20 cellular contexts compared by ENCODE assay signal in the genomic region with DNA sequence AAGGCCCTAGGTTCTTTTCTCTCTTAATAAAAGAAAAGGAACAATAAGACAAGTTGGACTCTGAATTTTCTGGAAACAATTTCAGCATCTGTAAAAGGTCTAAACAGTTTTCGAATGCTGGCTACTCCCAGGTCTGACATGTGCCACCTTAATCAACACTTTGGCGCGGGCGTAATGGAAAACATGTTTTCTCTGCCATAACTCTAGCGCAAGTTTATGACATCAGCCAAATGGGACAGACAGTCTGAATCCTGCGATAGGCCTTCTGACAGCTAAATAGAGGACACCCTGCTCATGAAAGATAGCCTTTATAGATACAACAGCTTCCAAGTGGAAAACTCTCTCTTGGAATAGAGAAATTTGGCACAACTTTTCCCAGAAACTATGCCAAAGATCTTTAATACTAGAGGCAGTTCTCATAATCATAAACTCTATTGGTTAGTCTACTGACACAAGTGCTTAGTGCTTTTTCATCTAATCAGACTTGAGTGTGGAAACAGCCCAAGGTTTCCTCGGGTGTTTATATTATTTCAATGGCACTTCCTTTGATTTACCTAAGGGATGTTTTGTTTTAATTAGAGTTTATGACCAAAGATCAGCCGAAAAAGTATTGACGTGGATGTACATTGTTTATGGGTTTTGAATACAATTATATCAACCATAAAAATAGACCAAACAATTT.
DNase-seq lines count a peak whose midpoint lies in the region; ATAC-seq and TF ChIP-seq lines count a peak whose summit lies in the region.
"Had no signal": no experiment of that assay in that cellular context is flagged by ENCODE, and none has a peak within 500 bp of the region (broad histone marks: within the 10 kb centered on the region; RNA-seq: fewer than 3 reads in every experiment).

No MANE protein-coding gene starts in this region.

- H3K4me2 ChIP-seq in SK-N-SH (no peak overlapping the region), MM.1S (ENCODE audit: low read depth, low read length) (no peak overlapping the region)

- TF ChIP-seq CTCF in VCaP (conservative IDR thresholded peaks at IDR 0.05) (no peak), fibroblast of villous mesenchyme (IDR thresholded peaks at IDR 0.05; ENCODE audit: insufficient read depth, low read depth, low read length) (no peak), suprapubic skin (IDR thresholded peaks at IDR 0.05) (no peak), SK-N-SH (IDR thresholded peaks at IDR 0.05) (no peak), WTC11 (IDR thresholded peaks at IDR 0.05) (no peak), MM.1S (IDR thresholded peaks at IDR 0.05; ENCODE audit: low read length) (no peak)

- H4K20me1 ChIP-seq in SK-N-SH (ENCODE audit: insufficient read depth) (no peaks in the 10 kb centered on the region), MM.1S (ENCODE audit: insufficient read depth, low read length) (no peaks in the 10 kb centered on the region)

- no peak overlapping the region for H3K4me3 Mint-ChIP-seq in WTC11
- H3K4me3 Mint-ChIP-seq in CD4-positive, alpha-beta memory T cell: no peak overlapping the region
- H3K4me3 Mint-ChIP-seq: activated T-helper 1 cell treated with anti-CD3 and anti-CD28 coated beads, Interleukin-12 subunit alpha, Interleukin-12 subunit beta, Interleukin-2, Interleukin-4 antibody, amounts not matched to agents 30 ng/mL and 10 ng/mL and 1 ng/mL, durations not matched to agents 14 hours and 24 hours and 36 hours had no signal

- no peaks in the 10 kb centered on the region for H3K27me3 ChIP-seq in suprapubic skin
- no peaks in the 10 kb centered on the region for H3K27me3 ChIP-seq in SK-N-SH (ENCODE audit: insufficient read depth)
- no peaks in the 10 kb centered on the region for H3K27me3 ChIP-seq in MM.1S (replicated peaks; ENCODE audit: insufficient read depth, low read length)
- no peaks in the 10 kb centered on the region for H3K27me3 ChIP-seq in CD4-positive, alpha-beta memory T cell (ENCODE audit: insufficient read depth, low read length)

- TF ChIP-seq RAD21 in SK-N-SH (IDR thresholded peaks at IDR 0.05; ENCODE audit: low read length): no peak

- H3K79me2 ChIP-seq in SK-N-SH (ENCODE audit: insufficient read depth) (no peaks in the 10 kb centered on the region), MM.1S (ENCODE audit: low read length) (no peaks in the 10 kb centered on the region)

- TF ChIP-seq EP300 in suprapubic skin (IDR thresholded peaks at IDR 0.05) (no peak), SK-N-SH (IDR thresholded peaks at IDR 0.05; ENCODE audit: borderline replicate concordance in 1 of 2, low read depth in 1 of 2, low read length in 1 of 2) (no peak)

- H3K4me3 ChIP-seq in fibroblast of villous mesenchyme (ENCODE audit: low read depth, low read length) (no peak overlapping the region), suprapubic skin (no peak overlapping the region), SK-N-SH (ENCODE audit: low read depth in 2 of 2, low read length in 1 of 2) (no peak overlapping the region), MM.1S (ENCODE audit: low read length) (no peak overlapping the region)
- H3K4me3 ChIP-seq in CD4-positive, alpha-beta memory T cell (ENCODE audit: low read length in 2 of 2): no peak overlapping the region
- H3K4me3 ChIP-seq: prostate gland had no signal

- WGBS in suprapubic skin: 55% methylated on average over 9 of the region's 9 CpGs
- 94% methylated on average over 9 of the region's 9 CpGs for WGBS in SK-N-SH (ENCODE audit: low lambda C conversion rate)

- H3K36me3 ChIP-seq in suprapubic skin (no peaks in the 10 kb centered on the region), SK-N-SH (replicated peaks in 1 of 2; ENCODE audit: control insufficient read depth in 1 of 2, insufficient read depth in 2 of 2, low read length in 1 of 2) (no peaks in the 10 kb centered on the region), MM.1S (replicated peaks; ENCODE audit: insufficient read depth, low read length) (no peaks in the 10 kb centered on the region)
- no peaks in the 10 kb centered on the region for H3K36me3 ChIP-seq in CD4-positive, alpha-beta memory T cell (ENCODE audit: insufficient read depth, low read length)
- H3K36me3 ChIP-seq: prostate gland had no signal

- no peak for TF ChIP-seq POLR2A in suprapubic skin (IDR thresholded peaks at IDR 0.05)

- H3K4me1 ChIP-seq in suprapubic skin (peaks cover 6% of the 10 kb centered on the region), SK-N-SH (ENCODE audit: control insufficient read depth in 1 of 2, insufficient read depth in 2 of 2, low read depth in 1 of 2, low read length in 1 of 2) (no peaks in the 10 kb centered on the region; a peak in 1 of 4 replicates), MM.1S (ENCODE audit: low read length) (peaks cover 11% of the 10 kb centered on the region; the same call in 1 of the 2 replicates)
- no peaks in the 10 kb centered on the region for H3K4me1 ChIP-seq in CD4-positive, alpha-beta memory T cell (ENCODE audit: insufficient read depth, low read length)
- H3K4me1 ChIP-seq: prostate gland had no signal

- peak overlapping the region; percentile 33; the same call in 1 of the 2 replicates for H3K27ac ChIP-seq in VCaP
- H3K27ac ChIP-seq in suprapubic skin: peak overlapping the region; percentile 56
- H3K27ac ChIP-seq in SK-N-SH (ENCODE audit: low read depth in 2 of 2, low read length in 1 of 2): no peak overlapping the region
- no peak overlapping the region for H3K27ac ChIP-seq in MM.1S (ENCODE audit: low read length)
- H3K27ac ChIP-seq in CD4-positive, alpha-beta memory T cell (ENCODE audit: low read depth, low read length): no peak overlapping the region
- H3K27ac ChIP-seq: C4-2B had no signal

- no peaks in the 10 kb centered on the region for H3K36me3 Mint-ChIP-seq in WTC11
- no peaks in the 10 kb centered on the region for H3K36me3 Mint-ChIP-seq in CD4-positive, alpha-beta memory T cell
- H3K36me3 Mint-ChIP-seq: activated naive CD4-positive, alpha-beta T cell treated with anti-CD3 and anti-CD28 coated beads, Interleukin-2, amount 50 U/mL, for 72 hours; IgD-negative memory B cell had no signal

- H3K27ac Mint-ChIP-seq in WTC11: no peak overlapping the region
- no peak overlapping the region for H3K27ac Mint-ChIP-seq in CD4-positive, alpha-beta memory T cell
- H3K27ac Mint-ChIP-seq: activated naive CD4-positive, alpha-beta T cell treated with anti-CD3 and anti-CD28 coated beads, Interleukin-2, amount 50 U/mL, for 72 hours; activated T-helper 1 cell treated with anti-CD3 and anti-CD28 coated beads, Interleukin-12 subunit alpha, Interleukin-12 subunit beta, Interleukin-2, Interleukin-4 antibody, amounts not matched to agents 30 ng/mL and 10 ng/mL and 1 ng/mL, durations not matched to agents 14 hours and 24 hours and 36 hours; IgD-negative memory B cell had no signal

- H3K9ac ChIP-seq in SK-N-SH (no peak overlapping the region), MM.1S (ENCODE audit: low read length) (no peak overlapping the region)

- peaks cover 4% of the 10 kb centered on the region; the same call in 1 of the 2 replicates for H3K9me3 Mint-ChIP-seq in WTC11
- peaks cover 0 to 1% (median 0%) of the 10 kb centered on the region in 8 donors for H3K9me3 Mint-ChIP-seq in CD4-positive, alpha-beta memory T cell
- H3K9me3 Mint-ChIP-seq: activated T-helper 1 cell treated with anti-CD3 and anti-CD28 coated beads, Interleukin-12 subunit alpha, Interleukin-12 subunit beta, Interleukin-2, Interleukin-4 antibody, amounts not matched to agents 30 ng/mL and 10 ng/mL and 1 ng/mL, durations not matched to agents 14 hours and 24 hours and 36 hours; IgD-negative memory B cell had no signal

- H3K9me2 ChIP-seq in SK-N-SH (no peaks in the 10 kb centered on the region), MM.1S (replicated peaks; ENCODE audit: insufficient read depth, low read length) (no peaks in the 10 kb centered on the region)

- H2AFZ ChIP-seq in SK-N-SH (ENCODE audit: low read depth) (no peak overlapping the region), MM.1S (ENCODE audit: low read length) (no peak overlapping the region)

- POLR2A ChIA-PET in SK-N-SH (lab: Yijun Ruan, JAX): no interaction called here
- POLR2A ChIA-PET in WTC11 (lab: Charles Lee): no interaction called here
- POLR2A ChIA-PET in CD4-positive, alpha-beta memory T cell (lab: Charles Lee; ENCODE audit: partially characterized antibody): no interaction called here

- CTCF ChIA-PET in SK-N-SH (lab: Yijun Ruan, JAX) (no interaction called here), WTC11 (lab: Charles Lee) (no interaction called here)
- CTCF ChIA-PET in CD4-positive, alpha-beta memory T cell (lab: Charles Lee; ENCODE audit: partially characterized antibody): no interaction called here

- H3F3A ChIP-seq in SK-N-SH (replicated peaks; ENCODE audit: insufficient read depth) (no peaks in the 10 kb centered on the region), MM.1S (ENCODE audit: insufficient read depth, low read length) (no peaks in the 10 kb centered on the region)

- no peaks in the 10 kb centered on the region for H3K27me3 Mint-ChIP-seq in WTC11 (ENCODE audit: low read depth)
- H3K27me3 Mint-ChIP-seq in CD4-positive, alpha-beta memory T cell: peaks cover 0 to 3% of the 10 kb centered on the region in 2 donors
- H3K27me3 Mint-ChIP-seq: IgD-negative memory B cell had no signal

- H3K9me3 ChIP-seq in suprapubic skin (no peaks in the 10 kb centered on the region), SK-N-SH (no peaks in the 10 kb centered on the region), MM.1S (replicated peaks; ENCODE audit: insufficient read depth, low read length) (no peaks in the 10 kb centered on the region)
- no peaks in the 10 kb centered on the region for H3K9me3 ChIP-seq in CD4-positive, alpha-beta memory T cell (ENCODE audit: control insufficient read depth in 1 of 2, low read length in 2 of 2)
- H3K9me3 ChIP-seq: prostate gland had no signal

- DNase-seq in fibroblast of villous mesenchyme (ENCODE audit: low read depth): peak; percentile 16
- peak; percentile 35 to 76 for DNase-seq in lung microvascular endothelial cell (ENCODE audit: low read depth in 2 of 2)
- peak; percentile 74 to 81 for DNase-seq in suprapubic skin (ENCODE audit: low spot score in 2 of 2)
- no peak for DNase-seq in SK-N-SH
- no peak for DNase-seq in WTC11 (ENCODE audit: low spot score)
- no peak for DNase-seq in MM.1S
- DNase-seq in CD4-positive, alpha-beta memory T cell: no peak
- DNase-seq: ACHN; activated CD4-positive, alpha-beta T cell treated with anti-CD3 and anti-CD28 coated beads for 4 hours; DMS53; foreskin fibroblast; NCI-H1694; NCI-H2171 treated with DMSO at 0.1 percent for 48 hours; stimulated activated CD4-positive, alpha-beta T cell treated with anti-CD3 and anti-CD28 coated beads, Interleukin-4, amount 100 ng/mL, for 4 hours had no signal

- no peak for ATAC-seq in WTC11
- ATAC-seq: activated naive CD4-positive, alpha-beta T cell treated with anti-CD3 and anti-CD28 coated beads, Interleukin-2, amount 50 U/mL, for 72 hours had no signal

- intact Hi-C loops in CD4-positive, alpha-beta memory T cell (cut with micrococcal nuclease): no loop called here

- H3K4me1 Mint-ChIP-seq in WTC11: peaks cover 24% of the 10 kb centered on the region
- peaks cover 6 to 8% (median 7%) of the 10 kb centered on the region in 4 donors for H3K4me1 Mint-ChIP-seq in CD4-positive, alpha-beta memory T cell

TF ChIP-seq in SK-N-SH, 30 proteins besides CTCF, POLR2A, EP300 and RAD21 (continues in another document):
- TF ChIP-seq FOXJ3 (CRISPR knock-in tag; IDR thresholded peaks at IDR 0.05): no peak
- no peak for TF ChIP-seq TEAD4 (IDR thresholded peaks at IDR 0.05; ENCODE audit: borderline replicate concordance, insufficient read depth)

TF ChIP-seq in WTC11, 78 proteins besides CTCF, POLR2A, EP300 and RAD21 (continues in another document):
- no peak for TF ChIP-seq ZNF138 (CRISPR knock-in tag; conservative IDR thresholded peaks at IDR 0.05)

Comparison
In these comparisons a context has a peak if more than half of its experiments do, and no peak if none do; other contexts are left out.
1. H3K27ac ChIP-seq: peak in VCaP (single experiment) and suprapubic skin (single experiment); none in SK-N-SH (0 of 2), MM.1S (single experiment) and CD4-positive, alpha-beta memory T cell (single experiment).
2. DNase-seq: peak in fibroblast of villous mesenchyme (single experiment), lung microvascular endothelial cell (2 of 2) and suprapubic skin (2 of 2); none in SK-N-SH (single experiment), WTC11 (single experiment), MM.1S (single experiment) and CD4-positive, alpha-beta memory T cell (0 of 5).